Comparison of ENCODE assay signal across 28 cellular contexts in the genomic region with DNA sequence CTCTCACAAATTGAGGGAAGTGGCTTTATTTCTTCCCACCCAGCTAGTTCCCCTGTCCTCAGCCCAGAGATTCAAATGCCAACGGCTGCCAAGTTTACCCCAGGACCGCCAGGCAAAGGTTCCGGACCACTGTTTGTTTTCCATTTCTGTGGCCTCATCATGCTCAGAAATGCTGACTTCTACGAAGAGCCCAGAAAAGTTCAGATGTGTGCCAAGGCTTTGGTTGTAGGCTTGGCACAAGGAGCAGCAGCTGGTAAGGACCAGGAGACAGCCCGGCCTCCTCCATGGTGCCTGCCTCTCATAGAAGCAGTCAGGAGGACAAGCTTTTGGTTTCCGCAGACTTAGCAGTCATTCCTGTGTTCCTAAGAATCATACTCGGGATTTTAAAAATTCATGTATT.
"Had no signal": no experiment of that assay in that cellular context is flagged by ENCODE, and none has a peak within 500 bp of the region (broad histone marks: within the 10 kb centered on the region; RNA-seq: fewer than 3 reads in every experiment).

No MANE protein-coding gene starts in this region.

- DNase-seq: activated CD4-positive, alpha-beta memory T cell treated with anti-CD3 and anti-CD28 coated beads for 36 hours; activated CD4-positive, alpha-beta T cell treated with anti-CD3 and anti-CD28 coated beads for 36 hours; activated CD4-positive, alpha-beta T cell treated with anti-CD3 and anti-CD28 coated beads, Interleukin-2, amount 10 ng/mL, durations not matched to agents 24 days and 14 days; activated CD4-positive, CD25-positive, alpha-beta regulatory T cell; activated CD4-positive, CD25-positive, alpha-beta regulatory T cell treated with anti-CD3 and anti-CD28 coated beads, Interleukin-2, amount 50 U/mL, for 72 hours; activated CD8-positive, alpha-beta memory T cell treated with anti-CD3 and anti-CD28 coated beads, Interleukin-2, amount 10 ng/mL, durations not matched to agents 7 days and 5 days; activated CD8-positive, alpha-beta memory T cell treated with anti-CD3 and anti-CD28 coated beads, Interleukin-2, amount 50 U/mL, for 4 hours; activated CD8-positive, alpha-beta T cell treated with anti-CD3 and anti-CD28 coated beads, Interleukin-2, amount 10 ng/mL, durations not matched to agents 7 days and 5 days; activated effector memory CD4-positive, alpha-beta T cell treated with anti-CD3 and anti-CD28 coated beads, Interleukin-2, amount 50 U/mL, for 16 hours; activated naive CD4-positive, alpha-beta T cell treated with anti-CD3 and anti-CD28 coated beads for 36 hours; activated naive CD8-positive, alpha-beta T cell treated with anti-CD3 and anti-CD28 coated beads for 36 hours; activated T-cell treated with anti-CD3 and anti-CD28 coated beads, Interleukin-2, amount 50 U/mL, for 1 hour; activated T-cell treated with anti-CD3 and anti-CD28 coated beads, Interleukin-2, amount 50 U/mL, for 48 hours; brain microvascular endothelial cell; effector memory CD4-positive, alpha-beta T cell; endodermal cell; foreskin fibroblast; T-helper 2 cell had no signal

- H3K27ac Mint-ChIP-seq: activated CD4-positive, alpha-beta memory T cell treated with anti-CD3 and anti-CD28 coated beads for 36 hours; activated CD4-positive, alpha-beta T cell treated with anti-CD3 and anti-CD28 coated beads for 36 hours; activated CD4-positive, alpha-beta T cell treated with anti-CD3 and anti-CD28 coated beads, Interleukin-2, amount 10 ng/mL, durations not matched to agents 24 days and 14 days; activated CD8-positive, alpha-beta memory T cell treated with anti-CD3 and anti-CD28 coated beads, Interleukin-2, amount 10 ng/mL, durations not matched to agents 7 days and 5 days; activated CD8-positive, alpha-beta T cell treated with anti-CD3 and anti-CD28 coated beads, Interleukin-2, amount 10 ng/mL, durations not matched to agents 7 days and 5 days; activated naive CD4-positive, alpha-beta T cell treated with anti-CD3 and anti-CD28 coated beads for 36 hours; activated naive CD4-positive, alpha-beta T cell treated with anti-CD3 and anti-CD28 coated beads, Interleukin-2, amount 50 U/mL, for 24 hours; activated naive CD8-positive, alpha-beta T cell treated with anti-CD3 and anti-CD28 coated beads for 36 hours; activated T-helper 1 cell treated with anti-CD3 and anti-CD28 coated beads, Interleukin-12 subunit alpha, Interleukin-12 subunit beta, Interleukin-2, Interleukin-4 antibody, amounts not matched to agents 30 ng/mL and 10 ng/mL and 1 ng/mL, durations not matched to agents 14 hours and 24 hours and 36 hours; activated T-helper 2 cell treated with anti-CD3 and anti-CD28 coated beads, Interferon-gamma antibody, Interleukin-2, Interleukin-4, amounts not matched to agents 10 μg/mL and 5 μg/mL and 100 μg/mL, durations not matched to agents 14 hours and 24 hours and 36 hours; dendritic cell treated with granulocyte-macrophage colony-stimulating factor and Interleukin-4, amounts not matched to agents 40 ng/mL and 50 ng/mL, for 4 days; endodermal cell had no signal

- H3K4me1 ChIP-seq: ascending aorta had no signal

- H3K9me3 ChIP-seq: ascending aorta had no signal

- ATAC-seq: activated CD4-positive, alpha-beta T cell treated with anti-CD3 and anti-CD28 coated beads for 36 hours; activated CD8-positive, alpha-beta memory T cell treated with anti-CD3 and anti-CD28 coated beads, Interleukin-2, amount 10 ng/mL, durations not matched to agents 7 days and 5 days; activated CD8-positive, alpha-beta T cell treated with anti-CD3 and anti-CD28 coated beads, Interleukin-2, amount 10 ng/mL, durations not matched to agents 7 days and 5 days; esophagus mucosa had no signal

- H3K36me3 ChIP-seq: ascending aorta, brain microvascular endothelial cell had no signal

- H3K27me3 ChIP-seq: ascending aorta, brain microvascular endothelial cell, dorsolateral prefrontal cortex had no signal

- H3K4me3 Mint-ChIP-seq: activated CD4-positive, alpha-beta memory T cell treated with anti-CD3 and anti-CD28 coated beads for 36 hours; activated CD4-positive, alpha-beta T cell treated with anti-CD3 and anti-CD28 coated beads for 36 hours; activated CD4-positive, alpha-beta T cell treated with anti-CD3 and anti-CD28 coated beads, Interleukin-2, amount 10 ng/mL, durations not matched to agents 24 days and 14 days; activated CD8-positive, alpha-beta memory T cell treated with anti-CD3 and anti-CD28 coated beads, Interleukin-2, amount 10 ng/mL, durations not matched to agents 7 days and 5 days; activated CD8-positive, alpha-beta T cell treated with anti-CD3 and anti-CD28 coated beads, Interleukin-2, amount 10 ng/mL, durations not matched to agents 7 days and 5 days; activated naive CD4-positive, alpha-beta T cell treated with anti-CD3 and anti-CD28 coated beads for 36 hours; activated naive CD4-positive, alpha-beta T cell treated with anti-CD3 and anti-CD28 coated beads, Interleukin-2, amount 50 U/mL, for 24 hours; activated naive CD8-positive, alpha-beta T cell treated with anti-CD3 and anti-CD28 coated beads for 36 hours; activated T-helper 1 cell treated with anti-CD3 and anti-CD28 coated beads, Interleukin-12 subunit alpha, Interleukin-12 subunit beta, Interleukin-2, Interleukin-4 antibody, amounts not matched to agents 30 ng/mL and 10 ng/mL and 1 ng/mL, durations not matched to agents 14 hours and 24 hours and 36 hours; dendritic cell treated with granulocyte-macrophage colony-stimulating factor and Interleukin-4, amounts not matched to agents 40 ng/mL and 50 ng/mL, for 4 days; endodermal cell had no signal

- FAIRE-seq: bronchial epithelial cell, frontal cortex had no signal

- H3K4me3 ChIP-seq: ascending aorta, coronary artery, dorsolateral prefrontal cortex had no signal

- H3K9me3 Mint-ChIP-seq: activated CD4-positive, alpha-beta memory T cell treated with anti-CD3 and anti-CD28 coated beads for 36 hours; activated CD4-positive, alpha-beta T cell treated with anti-CD3 and anti-CD28 coated beads, Interleukin-2, amount 10 ng/mL, durations not matched to agents 24 days and 14 days; activated naive CD4-positive, alpha-beta T cell treated with anti-CD3 and anti-CD28 coated beads for 36 hours; activated naive CD4-positive, alpha-beta T cell treated with anti-CD3 and anti-CD28 coated beads, Interleukin-2, amount 50 U/mL, for 24 hours; activated naive CD8-positive, alpha-beta T cell treated with anti-CD3 and anti-CD28 coated beads for 36 hours; activated T-helper 1 cell treated with anti-CD3 and anti-CD28 coated beads, Interleukin-12 subunit alpha, Interleukin-12 subunit beta, Interleukin-2, Interleukin-4 antibody, amounts not matched to agents 30 ng/mL and 10 ng/mL and 1 ng/mL, durations not matched to agents 14 hours and 24 hours and 36 hours; activated T-helper 2 cell treated with anti-CD3 and anti-CD28 coated beads, Interferon-gamma antibody, Interleukin-2, Interleukin-4, amounts not matched to agents 10 μg/mL and 5 μg/mL and 100 μg/mL, durations not matched to agents 14 hours and 24 hours and 36 hours; dendritic cell treated with granulocyte-macrophage colony-stimulating factor and Interleukin-4, amounts not matched to agents 40 ng/mL and 50 ng/mL, for 4 days; endodermal cell had no signal

- H3K27ac ChIP-seq: ascending aorta, brain microvascular endothelial cell, coronary artery, dorsolateral prefrontal cortex had no signal

- H3K27me3 Mint-ChIP-seq: activated CD4-positive, alpha-beta T cell treated with anti-CD3 and anti-CD28 coated beads, Interleukin-2, amount 10 ng/mL, durations not matched to agents 24 days and 14 days had no signal

- H3K4me1 Mint-ChIP-seq: activated CD4-positive, alpha-beta T cell treated with anti-CD3 and anti-CD28 coated beads, Interleukin-2, amount 10 ng/mL, durations not matched to agents 24 days and 14 days; activated CD8-positive, alpha-beta memory T cell treated with anti-CD3 and anti-CD28 coated beads, Interleukin-2, amount 10 ng/mL, durations not matched to agents 7 days and 5 days; activated naive CD4-positive, alpha-beta T cell treated with anti-CD3 and anti-CD28 coated beads, Interleukin-2, amount 50 U/mL, for 24 hours had no signal

- H3K36me3 Mint-ChIP-seq: activated CD4-positive, alpha-beta memory T cell treated with anti-CD3 and anti-CD28 coated beads for 36 hours; activated CD8-positive, alpha-beta memory T cell treated with anti-CD3 and anti-CD28 coated beads, Interleukin-2, amount 10 ng/mL, durations not matched to agents 7 days and 5 days; activated naive CD4-positive, alpha-beta T cell treated with anti-CD3 and anti-CD28 coated beads, Interleukin-2, amount 50 U/mL, for 24 hours; activated naive CD8-positive, alpha-beta T cell treated with anti-CD3 and anti-CD28 coated beads for 36 hours had no signal
